In the genomic region with DNA sequence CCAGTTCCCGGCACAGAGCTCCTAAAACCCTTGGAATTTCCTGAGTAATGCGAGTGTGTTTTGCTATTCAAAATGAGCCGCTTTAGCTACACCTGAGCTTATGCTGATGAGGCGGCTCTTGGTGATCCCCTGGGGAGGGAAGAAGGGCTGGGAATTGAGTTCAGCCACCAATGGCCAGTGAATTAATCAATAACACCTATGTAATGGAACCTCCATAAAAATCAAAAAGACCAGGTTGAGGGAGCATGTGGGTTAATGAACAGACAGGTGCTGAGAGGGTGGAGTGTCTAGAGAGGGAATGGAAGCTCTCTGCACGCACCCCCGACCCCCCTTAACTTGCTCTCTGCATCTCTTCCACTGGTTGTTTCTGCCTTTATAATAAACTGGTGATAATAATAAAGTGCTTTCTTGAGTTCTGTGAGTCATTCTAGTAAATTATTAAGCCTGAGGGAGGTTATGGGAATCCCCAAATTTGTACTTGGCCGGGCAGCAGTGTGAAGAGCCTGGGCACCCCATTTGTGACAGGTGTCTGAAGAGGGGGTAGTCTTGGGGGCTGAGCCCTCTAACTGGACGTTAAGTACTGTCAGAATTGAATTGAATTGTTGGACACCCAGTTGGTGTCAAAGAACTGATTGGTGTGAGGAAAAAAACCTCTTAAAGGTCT, we compare ENCODE assay signal across 10 cellular contexts. TPM values are rescaled to one million over a fixed set of nuclear protein-coding genes. Genes with fewer than 3 reads are reported as not detected.
DNase-seq lines count a peak whose midpoint lies in the region; ATAC-seq, FAIRE-seq and TF ChIP-seq lines count a peak whose summit lies in the region.
"Had no signal": no experiment of that assay in that cellular context is flagged by ENCODE, and none has a peak within 500 bp of the region (broad histone marks: within the 10 kb centered on the region; RNA-seq: fewer than 3 reads in every experiment).

No MANE protein-coding gene starts in this region.

- no peaks in the 10 kb centered on the region for H3K36me3 ChIP-seq in gastrocnemius medialis

- DNase-seq in GM19239 (ENCODE audit: insufficient read length, low spot score) (no peak), gastrocnemius medialis (no peak), NCI-H1436 treated with DMSO at 0.1 percent for 48 hours (lab: John Stamatoyannopoulos, UW) (no peak), SHP77 (lab: John Stamatoyannopoulos, UW) (no peak), NCI-H774 (lab: John Stamatoyannopoulos, UW) (no peak)
- no peak for DNase-seq in activated T-helper 1 cell treated with anti-CD3 and anti-CD28 coated beads, Interleukin-12 subunit alpha, Interleukin-12 subunit beta, Interleukin-2, Interleukin-4 antibody, amounts not matched to agents 30 ng/mL and 10 ng/mL and 1 ng/mL, durations not matched to agents 14 hours and 24 hours and 36 hours (ENCODE audit: low spot score)
- DNase-seq in central memory CD4-positive, alpha-beta T cell, result no peak
- DNase-seq: GOT3, NCI-H510A had no signal

- H3K4me3 ChIP-seq in gastrocnemius medialis, result peak overlapping the region in 3 of 4 donors; percentile 14 to 38 (median 25)

- no peak for TF ChIP-seq POLR2A in gastrocnemius medialis (IDR thresholded peaks at IDR 0.05)

- no peaks in the 10 kb centered on the region for H3K27me3 ChIP-seq in gastrocnemius medialis

- no peaks in the 10 kb centered on the region for H3K9me3 ChIP-seq in gastrocnemius medialis

- H3K27ac ChIP-seq in gastrocnemius medialis, result peak overlapping the region; percentile 16 to 62 (median 54)

- H3K9me3 Mint-ChIP-seq in activated T-helper 1 cell treated with anti-CD3 and anti-CD28 coated beads, Interleukin-12 subunit alpha, Interleukin-12 subunit beta, Interleukin-2, Interleukin-4 antibody, amounts not matched to agents 30 ng/mL and 10 ng/mL and 1 ng/mL, durations not matched to agents 14 hours and 24 hours and 36 hours, result peaks cover 10% of the 10 kb centered on the region

- H3K4me3 Mint-ChIP-seq in activated T-helper 1 cell treated with anti-CD3 and anti-CD28 coated beads, Interleukin-12 subunit alpha, Interleukin-12 subunit beta, Interleukin-2, Interleukin-4 antibody, amounts not matched to agents 30 ng/mL and 10 ng/mL and 1 ng/mL, durations not matched to agents 14 hours and 24 hours and 36 hours, result no peak overlapping the region

- in situ Hi-C loops in gastrocnemius medialis (cut with MboI; ENCODE audit: low sequenced_read_pairs in 4 of 4), result no loop called here

- H3K27ac Mint-ChIP-seq in activated T-helper 1 cell treated with anti-CD3 and anti-CD28 coated beads, Interleukin-12 subunit alpha, Interleukin-12 subunit beta, Interleukin-2, Interleukin-4 antibody, amounts not matched to agents 30 ng/mL and 10 ng/mL and 1 ng/mL, durations not matched to agents 14 hours and 24 hours and 36 hours, result peak overlapping the region; percentile 9

- intact Hi-C loops in activated T-helper 1 cell treated with anti-CD3 and anti-CD28 coated beads, Interleukin-12 subunit alpha, Interleukin-12 subunit beta, Interleukin-2, Interleukin-4 antibody, amounts not matched to agents 30 ng/mL and 10 ng/mL and 1 ng/mL, durations not matched to agents 14 hours and 24 hours and 36 hours (cut with micrococcal nuclease), result no loop called here
- intact Hi-C loops in gastrocnemius medialis (cut with DNase I; ENCODE audit: low total_unique reads), result no loop called here

- TF ChIP-seq CTCF in gastrocnemius medialis (IDR thresholded peaks at IDR 0.05 in 4 of 5, conservative IDR thresholded peaks at IDR 0.05 in 1 of 5), result no peak

- FAIRE-seq in GM19239 (lab: Jason Lieb, UNC), result peak; percentile 94

- no peaks in the 10 kb centered on the region for H3K27me3 Mint-ChIP-seq in activated T-helper 1 cell treated with anti-CD3 and anti-CD28 coated beads, Interleukin-12 subunit alpha, Interleukin-12 subunit beta, Interleukin-2, Interleukin-4 antibody, amounts not matched to agents 30 ng/mL and 10 ng/mL and 1 ng/mL, durations not matched to agents 14 hours and 24 hours and 36 hours (ENCODE audit: insufficient read depth)

- ATAC-seq in HG02870 (IDR thresholded peaks at IDR 0.05; ENCODE audit: unreplicated experiment) (peak; percentile 36), gastrocnemius medialis (no peak)

- peaks cover 9 to 14% of the 10 kb centered on the region in 2 donors for H3K4me1 ChIP-seq in gastrocnemius medialis

- H3K4me1 Mint-ChIP-seq in activated T-helper 1 cell treated with anti-CD3 and anti-CD28 coated beads, Interleukin-12 subunit alpha, Interleukin-12 subunit beta, Interleukin-2, Interleukin-4 antibody, amounts not matched to agents 30 ng/mL and 10 ng/mL and 1 ng/mL, durations not matched to agents 14 hours and 24 hours and 36 hours (ENCODE audit: low read depth), result peaks cover 58% of the 10 kb centered on the region

- H3K36me3 Mint-ChIP-seq in activated T-helper 1 cell treated with anti-CD3 and anti-CD28 coated beads, Interleukin-12 subunit alpha, Interleukin-12 subunit beta, Interleukin-2, Interleukin-4 antibody, amounts not matched to agents 30 ng/mL and 10 ng/mL and 1 ng/mL, durations not matched to agents 14 hours and 24 hours and 36 hours (ENCODE audit: low read depth), result peaks cover 13% of the 10 kb centered on the region

RNA-seq across cellular contexts. Expression of a gene that starts 24.7 kb away (rescaled TPM):
- 79.5 and 80.1 TPM in 2 replicates for total RNA-seq in activated T-helper 1 cell treated with anti-CD3 and anti-CD28 coated beads, Interleukin-12 subunit alpha, Interleukin-12 subunit beta, Interleukin-2, Interleukin-4 antibody, amounts not matched to agents 30 ng/mL and 10 ng/mL and 1 ng/mL, durations not matched to agents 14 hours and 24 hours and 36 hours
- 10 to 100 TPM; 14.0 to 29.9 (median 24.9) TPM for total RNA-seq in gastrocnemius medialis

RNA-seq across cellular contexts. Expression of a gene that starts 36.8 kb away (rescaled TPM):
- total RNA-seq in activated T-helper 1 cell treated with anti-CD3 and anti-CD28 coated beads, Interleukin-12 subunit alpha, Interleukin-12 subunit beta, Interleukin-2, Interleukin-4 antibody, amounts not matched to agents 30 ng/mL and 10 ng/mL and 1 ng/mL, durations not matched to agents 14 hours and 24 hours and 36 hours, result 86.8 and 87.2 TPM in 2 replicates
- 1 to 10 TPM; 1.0 to 2.1 (median 1.6) TPM for total RNA-seq in gastrocnemius medialis

Comparison
In these comparisons a context has a peak if more than half of its experiments do, and no peak if none do; other contexts are left out.
1. RNA of a gene that starts 36.8 kb away (total RNA-seq): 86.8 to 87.2 TPM in activated T-helper 1 cell treated with anti-CD3 and anti-CD28 coated beads, Interleukin-12 subunit alpha, Interleukin-12 subunit beta, Interleukin-2, Interleukin-4 antibody, amounts not matched to agents 30 ng/mL and 10 ng/mL and 1 ng/mL, durations not matched to agents 14 hours and 24 hours and 36 hours; 1.0 to 2.1 TPM in gastrocnemius medialis; every median in the first group is over 10 times any median in the second.